Comparison of ENCODE assay signal across 1 cellular context in genomic region chr20:20360464-20360863, GRCh38.
A peak's percentile ranks its signal among the peaks of the same experiment; 100 is the strongest.
TF ChIP-seq lines count a peak whose summit lies in the region.

No MANE protein-coding gene starts in this region.

TF ChIP-seq in HepG2, 621 proteins besides CTCF, POLR2A, EP300 and RAD21 (continued from another document):
- TF ChIP-seq ZBTB25 (CRISPR knock-in tag; IDR thresholded peaks at IDR 0.05) (no peak), STAG1 (CRISPR knock-in tag; IDR thresholded peaks at IDR 0.05) (peak; percentile 83), GABPA (IDR thresholded peaks at IDR 0.05; ENCODE audit: low read depth, low read length) (no peak), GABPA (CRISPR knock-in tag; IDR thresholded peaks at IDR 0.05; ENCODE audit: low read depth) (no peak), ZNF747 (CRISPR knock-in tag; IDR thresholded peaks at IDR 0.05; ENCODE audit: borderline replicate concordance) (0 out of 2 replicates have a peak, but pooled peaks have one; percentile 42)
